ENCODE assay signal across 9 cellular contexts in the genomic region with DNA sequence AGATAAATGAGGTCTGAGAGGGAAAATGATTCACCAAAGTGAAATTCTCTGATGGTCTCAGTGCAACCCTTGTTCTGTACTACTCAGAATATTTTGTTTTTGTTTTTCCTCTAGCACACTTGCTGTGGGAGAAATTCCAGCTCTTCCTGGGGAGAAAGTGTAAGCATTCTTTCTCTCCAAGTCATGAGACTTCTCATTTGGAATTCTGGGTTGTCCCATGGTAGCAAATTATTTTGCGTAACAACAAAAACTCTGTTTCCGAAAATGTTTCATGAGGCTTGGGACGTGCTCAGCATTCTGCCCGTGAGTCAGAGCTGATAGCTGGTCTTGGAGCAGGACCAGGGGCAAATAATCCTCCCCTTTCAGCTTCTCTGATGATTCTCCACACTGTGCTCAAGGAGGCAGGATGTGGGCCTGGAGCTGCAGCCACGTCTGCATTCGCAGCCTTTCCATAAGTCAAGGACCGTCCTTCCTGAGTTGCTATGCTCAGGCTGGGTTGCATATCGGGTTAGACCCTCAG.
DNase-seq lines count a peak whose midpoint lies in the region; ATAC-seq and TF ChIP-seq lines count a peak whose summit lies in the region.
"Had no signal": no experiment of that assay in that cellular context is flagged by ENCODE, and none has a peak within 500 bp of the region (broad histone marks: within the 10 kb centered on the region; RNA-seq: fewer than 3 reads in every experiment).

No MANE protein-coding gene starts in this region.

- peak overlapping the region; percentile 77 for H3K27ac ChIP-seq in left ventricle myocardium inferior (replicated peaks)

- H3K27me3 ChIP-seq in left ventricle myocardium inferior (ENCODE audit: low read depth), result no peaks in the 10 kb centered on the region

- in situ Hi-C loops in astrocyte of the spinal cord (cut with HindIII; ENCODE audit: low sequenced_read_pairs), result no loop called here

- DNase-seq in EH (ENCODE audit: low read depth) (peak; percentile 100), astrocyte of the spinal cord (ENCODE audit: low read depth, low spot score) (peak; percentile 98), left ventricle myocardium inferior (peak; percentile 51), sciatic nerve (ENCODE audit: low spot score) (peak; percentile 84), RPMI8226 (no peak), UCSD-AML1 (lab: John Stamatoyannopoulos, UW; ENCODE audit: unreplicated experiment) (no peak)
- DNase-seq: DMS79 treated with DMSO at 0.1 percent for 48 hours had no signal

- no peaks in the 10 kb centered on the region for H3K9me3 ChIP-seq in left ventricle myocardium inferior (replicated peaks)

- peaks cover 35% of the 10 kb centered on the region for H3K4me1 ChIP-seq in left ventricle myocardium inferior

- H3K36me3 ChIP-seq in left ventricle myocardium inferior, result no peaks in the 10 kb centered on the region

- ATAC-seq in sciatic nerve, result peak; percentile 85
- no peak for ATAC-seq in GM19395 (IDR thresholded peaks at IDR 0.05; ENCODE audit: unreplicated experiment)
- no peak for ATAC-seq in GM18519 (IDR thresholded peaks at IDR 0.05; ENCODE audit: low FRiP score, unreplicated experiment)

- TF ChIP-seq CTCF in astrocyte of the spinal cord (IDR thresholded peaks at IDR 0.05; ENCODE audit: low read depth, low read length), result no peak
- TF ChIP-seq CTCF in left ventricle myocardium inferior (IDR thresholded peaks at IDR 0.05; ENCODE audit: borderline replicate concordance), result no peak

- intact Hi-C loops in left ventricle myocardium inferior (cut with micrococcal nuclease), result no loop called here
- intact Hi-C loops in sciatic nerve (cut with DNase I), result no loop called here

- H3K4me3 ChIP-seq in astrocyte of the spinal cord (ENCODE audit: low read depth, low read length) (no peak overlapping the region), left ventricle myocardium inferior (no peak overlapping the region)

Comparison
In these comparisons a context has a peak if more than half of its experiments do, and no peak if none do; other contexts are left out.
1. DNase-seq: peak in EH (single experiment), astrocyte of the spinal cord (single experiment), left ventricle myocardium inferior (single experiment) and sciatic nerve (single experiment); none in RPMI8226 (single experiment) and UCSD-AML1 (single experiment).